8 cellular contexts compared by ENCODE assay signal in the genomic region with DNA sequence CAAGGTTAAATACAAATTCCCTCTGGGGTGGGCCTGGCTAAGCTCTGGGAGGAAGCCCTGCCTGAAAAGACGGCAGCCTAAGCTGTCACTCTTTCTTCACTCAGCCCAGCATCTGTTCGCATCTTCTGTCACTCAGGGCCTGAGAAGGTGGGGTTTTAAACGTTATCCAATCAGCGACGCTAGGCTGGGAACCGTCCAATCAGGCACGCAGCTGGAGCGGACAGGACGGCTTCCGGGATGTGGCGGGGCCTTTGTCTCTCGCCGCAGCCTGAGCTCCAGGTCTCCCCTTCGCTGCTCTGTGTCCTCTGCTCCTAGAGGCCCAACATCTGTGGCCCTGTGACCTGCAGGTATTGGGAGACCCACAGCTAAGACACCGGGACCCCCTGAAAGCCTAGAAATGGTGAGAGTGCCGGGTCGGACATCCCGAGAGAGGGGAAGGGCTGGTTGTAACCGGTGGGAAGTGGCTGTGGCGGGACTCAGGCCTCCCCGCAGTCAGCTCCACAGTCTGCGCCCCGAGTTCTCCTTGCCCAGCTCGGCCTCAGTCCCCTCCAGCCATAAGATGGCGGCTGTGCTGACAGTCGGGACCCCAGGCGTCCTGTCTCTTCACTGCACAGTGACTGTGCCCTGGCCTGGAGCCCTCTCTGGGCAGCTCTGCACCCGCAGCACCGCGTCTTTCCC. TPM values are rescaled to one million over a fixed set of nuclear protein-coding genes. Genes with fewer than 3 reads are reported as not detected.
DNase-seq lines count a peak whose midpoint lies in the region; ATAC-seq and TF ChIP-seq lines count a peak whose summit lies in the region.

Gene ZNF431, plus strand, starts transcription at position 254 of the 678 bp plus-strand sequence. Its CDS starts 144 bp downstream, at position 398.

- no peaks in the 10 kb centered on the region for H3K27me3 ChIP-seq in PC-9 (ENCODE audit: insufficient read depth, low read depth)

- no peaks in the 10 kb centered on the region for H4K20me1 ChIP-seq in PC-9 (ENCODE audit: insufficient read depth)

- DNase-seq in DMS153 treated with DMSO at 0.1 percent for 48 hours (lab: John Stamatoyannopoulos, UW; ENCODE audit: unreplicated experiment) (peak; percentile 78), PC-9 (peak; percentile 89 to 91), activated T-cell treated with anti-CD3 and anti-CD28 coated beads for 48 hours (ENCODE audit: low read depth) (peak; percentile 83), epithelial cell of prostate (ENCODE audit: low read depth, low spot score) (peak; percentile 75), mucosa of descending colon (peak; percentile 91 to 94 (median 93))
- peak; percentile 98 for DNase-seq in Jurkat, Clone E6-1 (ENCODE audit: low read depth, low spot score)
- DNase-seq in stimulated activated CD8-positive, alpha-beta memory T cell treated with anti-CD3 and anti-CD28 coated beads, Interleukin-4, amount 100 ng/mL, for 1 hour (ENCODE audit: low read depth in 2 of 2, low spot score in 1 of 2): peak; percentile 61 to 83

- H3F3A ChIP-seq in PC-9 (ENCODE audit: insufficient read depth, low read depth): peaks cover 10% of the 10 kb centered on the region; the same call in 1 of the 2 replicates

- no peak for TF ChIP-seq CTCF in PC-9 (conservative IDR thresholded peaks at IDR 0.05)
- no peak for TF ChIP-seq CTCF in mucosa of descending colon (IDR thresholded peaks at IDR 0.05)

- H3K79me2 ChIP-seq in PC-9 (ENCODE audit: low read depth): peaks cover 27% of the 10 kb centered on the region

- POLR2A ChIA-PET in PC-9 (lab: Charles Lee; ENCODE audit: unreplicated experiment): interaction anchor here (0.6 to 1.2 kb wide), 6 partner anchors 12 to 626 kb away, joined by 3 to 6 read pairs (median 4); partner anchors contain the start of genes ZNF626 and ZNF708

- H3K9me3 ChIP-seq in PC-9 (ENCODE audit: insufficient read depth, low read depth) (peaks cover 2% of the 10 kb centered on the region; the same call in 1 of the 2 replicates), mucosa of descending colon (no peaks in the 10 kb centered on the region)

- no peaks in the 10 kb centered on the region for H3K9me2 ChIP-seq in PC-9 (ENCODE audit: insufficient read depth)

- BruUV-seq in PC-9 (replicated peaks; lab: Mats Ljungman, UMichigan): TSS peak; percentile 62

- peak; percentile 98 for ATAC-seq in GM21619 (IDR thresholded peaks at IDR 0.05; ENCODE audit: unreplicated experiment)
- peak; percentile 99 for ATAC-seq in mucosa of descending colon

- H3K4me1 ChIP-seq in PC-9 (replicated peaks; ENCODE audit: insufficient read depth) (peaks cover 22% of the 10 kb centered on the region), mucosa of descending colon (ENCODE audit: low read depth) (peaks cover 9% of the 10 kb centered on the region)

- peak within 1 kb of the TSS; percentile 89 for H2AFZ ChIP-seq in PC-9

- H3K27ac ChIP-seq in PC-9: peak within 1 kb of the TSS; percentile 59; the same call in 1 of the 2 replicates
- peak within 1 kb of the TSS; percentile 83 for H3K27ac ChIP-seq in epithelial cell of prostate

- intact Hi-C loops in PC-9 (cut with micrococcal nuclease; ENCODE audit: unreplicated experiment): loop anchor here (5.0 kb wide), 2 partner anchors 120 to 220 kb away; partner anchors contain the start of genes ZNF430 and ZNF85
- intact Hi-C loops in mucosa of descending colon (cut with DNase I, micrococcal nuclease): no loop called here

- CTCF ChIA-PET in PC-9 (lab: Charles Lee): interaction anchor here (0.6 kb wide), 1 partner anchor 212 kb away, joined by 3 read pairs; no protein-coding TSS in a partner anchor

- peak within 1 kb of the TSS; percentile 77 for H3K4me2 ChIP-seq in PC-9

- H3K4me3 ChIP-seq in Jurkat, Clone E6-1 (ENCODE audit: low read length): peak within 1 kb of the TSS; percentile 89
- H3K4me3 ChIP-seq in PC-9 (peak within 1 kb of the TSS; percentile 68), mucosa of descending colon (peak within 1 kb of the TSS; percentile 54)

- peaks cover 26% of the 10 kb centered on the region for H3K36me3 ChIP-seq in PC-9 (ENCODE audit: low read depth)
- H3K36me3 ChIP-seq in mucosa of descending colon (ENCODE audit: low read depth): no peaks in the 10 kb centered on the region

RNA-seq across cellular contexts. Expression of gene ZNF431, which starts in this region (rescaled TPM):
- 14.1 TPM for polyA plus RNA-seq in Jurkat, Clone E6-1 (2012; ENCODE audit: insufficient read depth, insufficient read length)
- total RNA-seq in PC-9 (2021): 19.0 and 27.2 TPM in 2 replicates
- total RNA-seq in mucosa of descending colon: 10 to 100 TPM in 2 of 3 donors, 1 to 10 TPM in 1; 8.6 to 13.8 (median 11.6) TPM

Comparison
In these comparisons a context has a peak if more than half of its experiments do, and no peak if none do; other contexts are left out.
1. Peak in every context shown above with its lines: DNase-seq, ATAC-seq, H3K4me3 ChIP-seq and H3K27ac ChIP-seq.